1 cellular context compared by ENCODE assay signal in genomic region chr6:60671369-60671768, GRCh38.
TF ChIP-seq lines count a peak whose summit lies in the region.

No MANE protein-coding gene starts in this region.

TF ChIP-seq in H1, 55 proteins besides CTCF, POLR2A, EP300 and RAD21 (continued from another document):
- TF ChIP-seq E2F6 (IDR thresholded peaks at IDR 0.05) (no peak), CBX8 (IDR thresholded peaks at IDR 0.05; ENCODE audit: borderline replicate concordance, low read depth, low read length) (no peak), MAFK (IDR thresholded peaks at IDR 0.05; ENCODE audit: low read depth, low read length) (peak; percentile 47; the same call in 1 of the 2 replicates), GABPA (IDR thresholded peaks at IDR 0.05; ENCODE audit: borderline replicate concordance, insufficient read depth, low read length) (no peak), GTF2F1 (IDR thresholded peaks at IDR 0.05; ENCODE audit: borderline replicate concordance, low read depth, low read length) (no peak), CHD7 (IDR thresholded peaks at IDR 0.05; ENCODE audit: insufficient replicate concordance, low read length) (peak; percentile 59), RXRA (IDR thresholded peaks at IDR 0.05; ENCODE audit: insufficient read depth, low read depth, low read length) (no peak), FOSL1 (IDR thresholded peaks at IDR 0.05; ENCODE audit: insufficient read depth, low read depth, low read length) (no peak), CTBP2 (IDR thresholded peaks at IDR 0.05; ENCODE audit: borderline replicate concordance, insufficient read depth, insufficient read length, low read length) (no peak), KDM5A (IDR thresholded peaks at IDR 0.05; ENCODE audit: low read length) (no peak), TAF1 (IDR thresholded peaks at IDR 0.05; ENCODE audit: low read depth, low read length) (no peak)
